25 cellular contexts compared by ENCODE assay signal in genomic region chr10:121245799-121246198, GRCh38.
A peak's percentile ranks its signal among the peaks of the same experiment; 100 is the strongest.
DNase-seq lines count a peak whose midpoint lies in the region; ATAC-seq, FAIRE-seq and TF ChIP-seq lines count a peak whose summit lies in the region.
"Had no signal": no experiment of that assay in that cellular context is flagged by ENCODE, and none has a peak within 500 bp of the region (broad histone marks: within the 10 kb centered on the region; RNA-seq: fewer than 3 reads in every experiment).

No MANE protein-coding gene starts in this region.

- no peak for FAIRE-seq in keratinocyte (lab: Jason Lieb, UNC)
- FAIRE-seq: GM12891 had no signal

- peak overlapping the region; percentile 43 for H3K27ac ChIP-seq in keratinocyte (ENCODE audit: control insufficient read depth, insufficient read depth, low read length)
- H3K27ac ChIP-seq in smooth muscle cell (ENCODE audit: low read depth) = peak overlapping the region; percentile 11
- H3K27ac ChIP-seq: C4-2B, esophagus muscularis mucosa, left lung, upper lobe of left lung had no signal

- H3K79me2 ChIP-seq in keratinocyte (ENCODE audit: control insufficient read depth, insufficient read depth, low read length) = no peaks in the 10 kb centered on the region
- H3K79me2 ChIP-seq in smooth muscle cell (ENCODE audit: low read depth) = no peaks in the 10 kb centered on the region

- no peaks in the 10 kb centered on the region for H3K9me1 ChIP-seq in keratinocyte (ENCODE audit: control insufficient read depth, extremely low read depth, insufficient read depth, low read length)

- ATAC-seq in HG03139 (IDR thresholded peaks at IDR 0.05; ENCODE audit: unreplicated experiment) = no peak
- ATAC-seq: activated CD4-positive, alpha-beta T cell treated with anti-CD3 and anti-CD28 coated beads for 36 hours; effector memory CD8-positive, alpha-beta T cell; left lung; naive thymus-derived CD8-positive, alpha-beta T cell; SK-N-SH treated with all-trans-retinoic acid at 6 μM for 48 hours had no signal

- H2AFZ ChIP-seq in keratinocyte (ENCODE audit: control insufficient read depth, low read length) (peak overlapping the region; percentile 88), smooth muscle cell (ENCODE audit: low read depth) (no peak overlapping the region)

- H3K36me3 ChIP-seq in keratinocyte (ENCODE audit: control insufficient read depth in 2 of 2, extremely low read depth in 1 of 2, insufficient read depth in 2 of 2, low read length in 2 of 2) (no peaks in the 10 kb centered on the region), smooth muscle cell (ENCODE audit: low read depth) (no peaks in the 10 kb centered on the region)
- H3K36me3 ChIP-seq: esophagus muscularis mucosa, left lung, upper lobe of left lung had no signal

- H3K9me3 ChIP-seq in keratinocyte (ENCODE audit: control insufficient read depth, low read depth, low read length) (no peaks in the 10 kb centered on the region), smooth muscle cell (replicated peaks; ENCODE audit: low read depth) (no peaks in the 10 kb centered on the region)
- H3K9me3 ChIP-seq: esophagus muscularis mucosa, left lung, upper lobe of left lung had no signal

- DNase-seq in DMS53 (lab: John Stamatoyannopoulos, UW) = peak; percentile 46
- peak; percentile 76 for DNase-seq in NCI-H748 (lab: John Stamatoyannopoulos, UW; ENCODE audit: unreplicated experiment)
- no peak for DNase-seq in keratinocyte (ENCODE audit: low read depth, low spot score)
- DNase-seq in smooth muscle cell (lab: John Stamatoyannopoulos, UW; ENCODE audit: unreplicated experiment) = no peak
- no peak for DNase-seq in NCI-H774 (lab: John Stamatoyannopoulos, UW)
- no peak for DNase-seq in NCI-H1694 treated with DMSO at 0.1 percent for 48 hours (lab: John Stamatoyannopoulos, UW)
- DNase-seq: activated CD4-positive, alpha-beta T cell treated with anti-CD3 and anti-CD28 coated beads for 36 hours; activated T-cell treated with anti-CD3 and anti-CD28 coated beads for 4 hours; anterior cingulate cortex; Calu3; cortex of kidney; effector memory CD8-positive, alpha-beta T cell; EL; foreskin melanocyte; left lung; naive thymus-derived CD8-positive, alpha-beta T cell; NCI-H1092; NCI-H2029; T-helper 2 cell; upper lobe of left lung had no signal

- H3K27me3 ChIP-seq in keratinocyte (ENCODE audit: control insufficient read depth, extremely low read depth, insufficient read depth, low read length) (no peaks in the 10 kb centered on the region), smooth muscle cell (ENCODE audit: low read depth) (no peaks in the 10 kb centered on the region)
- H3K27me3 ChIP-seq: esophagus muscularis mucosa, left lung, upper lobe of left lung had no signal

- dilution Hi-C loops in keratinocyte (cut with MboI; ENCODE audit: extremely low pct_ligation_motif_present, low sequenced_read_pairs) = no loop called here

- H3K9ac ChIP-seq in keratinocyte (ENCODE audit: control insufficient read depth, extremely low read depth, insufficient read depth, low read length) = no peak overlapping the region
- H3K9ac ChIP-seq in smooth muscle cell (ENCODE audit: low read depth) = no peak overlapping the region

- 56% methylated on average over 1 of the region's 1 CpG for WGBS in smooth muscle cell (ENCODE audit: low lambda C conversion rate)

- H3K4me2 ChIP-seq in keratinocyte (ENCODE audit: control insufficient read depth, extremely low read depth, insufficient read depth, low read depth, low read length) (peak overlapping the region; percentile 76), smooth muscle cell (peak overlapping the region; percentile 5)

- H4K20me1 ChIP-seq in keratinocyte (ENCODE audit: control insufficient read depth, extremely low read depth, insufficient read depth, low read length) (no peaks in the 10 kb centered on the region), smooth muscle cell (ENCODE audit: low read depth) (no peaks in the 10 kb centered on the region)

- H3K4me3 ChIP-seq in keratinocyte (ENCODE audit: control insufficient read depth in 2 of 3, extremely low read depth in 1 of 3, insufficient read depth in 2 of 3, low read depth in 1 of 3, low read length in 3 of 3) = no peak overlapping the region
- H3K4me3 ChIP-seq in smooth muscle cell = no peak overlapping the region
- H3K4me3 ChIP-seq: esophagus muscularis mucosa, left lung, upper lobe of left lung had no signal

- H3K4me1 ChIP-seq in keratinocyte (ENCODE audit: control insufficient read depth, extremely low read depth, insufficient read depth, low read length) (peaks cover 27% of the 10 kb centered on the region), smooth muscle cell (ENCODE audit: low read depth) (peaks cover 12% of the 10 kb centered on the region)
- H3K4me1 ChIP-seq: left lung, upper lobe of left lung had no signal

- H3F3A ChIP-seq in smooth muscle cell (ENCODE audit: low read depth) = peaks cover 16% of the 10 kb centered on the region

- TF ChIP-seq CTCF in keratinocyte (optimal IDR thresholded peaks at IDR 0.05 in 1 of 3, IDR thresholded peaks at IDR 0.05 in 1 of 3, conservative IDR thresholded peaks at IDR 0.05 in 1 of 3; ENCODE audit: extremely low read depth in 1 of 3, insufficient read depth in 2 of 3, low read length in 3 of 3) = no peak
- TF ChIP-seq CTCF in smooth muscle cell (IDR thresholded peaks at IDR 0.05; ENCODE audit: borderline replicate concordance, insufficient read depth, poor library complexity, severe bottlenecking) = no peak

Comparison
In these comparisons a context has a peak if more than half of its experiments do, and no peak if none do; other contexts are left out.
1. DNase-seq: peak in DMS53 (single experiment) and NCI-H748 (single experiment); none in keratinocyte (single experiment), smooth muscle cell (single experiment), NCI-H774 (single experiment) and NCI-H1694 treated with DMSO at 0.1 percent for 48 hours (single experiment).